In genomic region chr21:30818837-30819236, GRCh38 we compare ENCODE assay signal across 18 cellular contexts. TPM values are rescaled to one million over a fixed set of nuclear protein-coding genes. Genes with fewer than 3 reads are reported as not detected.
A peak's percentile ranks its signal among the peaks of the same experiment; 100 is the strongest.
DNase-seq lines count a peak whose midpoint lies in the region; ATAC-seq and TF ChIP-seq lines count a peak whose summit lies in the region.
"Had no signal": no experiment of that assay in that cellular context is flagged by ENCODE, and none has a peak within 500 bp of the region (broad histone marks: within the 10 kb centered on the region; RNA-seq: fewer than 3 reads in every experiment).

No MANE protein-coding gene starts in this region.

- peak overlapping the region; percentile 92 for H3K27ac ChIP-seq in KMS-11
- no peak overlapping the region for H3K27ac ChIP-seq in mesendoderm (ENCODE audit: low read depth, low read length)
- H3K27ac ChIP-seq in osteoblast (ENCODE audit: low read depth, low read length), result no peak overlapping the region
- H3K27ac ChIP-seq: C4-2B had no signal

- no peaks in the 10 kb centered on the region for H3K9me3 Mint-ChIP-seq in WTC11
- H3K9me3 Mint-ChIP-seq: CD4-positive, alpha-beta T cell had no signal

- H2BK15ac ChIP-seq in mesendoderm (replicated peaks; ENCODE audit: low read depth), result no peak overlapping the region

- CTCF ChIA-PET in WTC11 (lab: Charles Lee), result no interaction called here

- H3K4me1 ChIP-seq in KMS-11 (ENCODE audit: low read depth, poor library complexity, severe bottlenecking), result peaks cover 46% of the 10 kb centered on the region
- H3K4me1 ChIP-seq in mesendoderm (ENCODE audit: control insufficient read depth, low read depth, low read length), result no peaks in the 10 kb centered on the region
- H3K4me1 ChIP-seq in osteoblast (ENCODE audit: insufficient read depth, low read length), result no peaks in the 10 kb centered on the region
- H3K4me1 ChIP-seq: BE2C, Caco-2, HAP-1 had no signal

- no peak overlapping the region for H3K4ac ChIP-seq in mesendoderm (ENCODE audit: low read depth, low read length)

- H3K79me2 ChIP-seq in KMS-11 (ENCODE audit: insufficient read depth, low read depth) (no peaks in the 10 kb centered on the region), mesendoderm (ENCODE audit: control insufficient read depth, insufficient read depth, low read length) (no peaks in the 10 kb centered on the region), osteoblast (ENCODE audit: insufficient read depth, low read length) (no peaks in the 10 kb centered on the region)

- H3K18ac ChIP-seq in mesendoderm (ENCODE audit: low read length), result no peak overlapping the region

- no peak overlapping the region for H3K4me3 Mint-ChIP-seq in WTC11
- H3K4me3 Mint-ChIP-seq: CD4-positive, alpha-beta T cell had no signal

- peaks cover 3% of the 10 kb centered on the region for H3K4me1 Mint-ChIP-seq in WTC11

- H2BK120ac ChIP-seq in mesendoderm (ENCODE audit: low read depth, low read length), result no peak overlapping the region

- H3K4me2 ChIP-seq in KMS-11 (peak overlapping the region; percentile 83), mesendoderm (ENCODE audit: low read length) (no peak overlapping the region), osteoblast (ENCODE audit: insufficient read depth, low read length) (no peak overlapping the region)

- ATAC-seq in WTC11 (no peak), HG02970 (IDR thresholded peaks at IDR 0.05; ENCODE audit: low FRiP score, unreplicated experiment) (no peak)

- no peaks in the 10 kb centered on the region for H3K27me3 Mint-ChIP-seq in WTC11 (ENCODE audit: low read depth)

- no peaks in the 10 kb centered on the region for H4K20me1 ChIP-seq in KMS-11 (ENCODE audit: insufficient read depth)
- no peaks in the 10 kb centered on the region for H4K20me1 ChIP-seq in osteoblast (ENCODE audit: insufficient read depth, low read length)

- no peak overlapping the region for H2AK5ac ChIP-seq in mesendoderm (ENCODE audit: low read length)

- no peak overlapping the region for H2BK5ac ChIP-seq in mesendoderm (ENCODE audit: low read length)

- no peaks in the 10 kb centered on the region for H3K36me3 Mint-ChIP-seq in WTC11

- POLR2A ChIA-PET in WTC11 (lab: Charles Lee), result no interaction called here

- H3K23ac ChIP-seq in mesendoderm (ENCODE audit: low read length), result peak overlapping the region; percentile 9

- no peak overlapping the region for H3K56ac ChIP-seq in mesendoderm (ENCODE audit: low read length)

- no peak overlapping the region for H3K27ac Mint-ChIP-seq in WTC11
- H3K27ac Mint-ChIP-seq: CD4-positive, alpha-beta T cell had no signal

- H3K36me3 ChIP-seq in KMS-11 (ENCODE audit: insufficient read depth), result no peaks in the 10 kb centered on the region
- H3K36me3 ChIP-seq in mesendoderm (ENCODE audit: control insufficient read depth, insufficient read depth, low read length), result no peaks in the 10 kb centered on the region
- H3K36me3 ChIP-seq in osteoblast (ENCODE audit: insufficient read depth, low read length), result no peaks in the 10 kb centered on the region
- H3K36me3 ChIP-seq: BE2C, HAP-1 had no signal

- peak overlapping the region; percentile 70 for H2AFZ ChIP-seq in KMS-11 (ENCODE audit: low read depth)
- no peak overlapping the region for H2AFZ ChIP-seq in osteoblast (ENCODE audit: low read length)

- H4K5ac ChIP-seq in mesendoderm (ENCODE audit: low read length), result no peak overlapping the region

- no CpG with 5 or more reads among the region's 5 CpGs for WGBS in mesendoderm (ENCODE audit: extremely low coverage, insufficient coverage, low lambda C conversion rate)

- peak overlapping the region; percentile 43; the same call in 1 of the 2 replicates for H3K9ac ChIP-seq in KMS-11
- H3K9ac ChIP-seq in mesendoderm (ENCODE audit: low read length), result no peak overlapping the region

- H4K8ac ChIP-seq in mesendoderm (ENCODE audit: low read depth, low read length), result no peak overlapping the region

- H3K9me3 ChIP-seq in osteoblast (ENCODE audit: low read depth, low read length), result peaks cover 7% of the 10 kb centered on the region
- H3K9me3 ChIP-seq: BE2C, Caco-2, HAP-1 had no signal

- H3K79me1 ChIP-seq in mesendoderm (ENCODE audit: low read length), result no peaks in the 10 kb centered on the region

- DNase-seq in SW480 (ENCODE audit: low spot score) (peak; percentile 16), mesendoderm (no peak), WTC11 (ENCODE audit: low spot score) (no peak), osteoblast (ENCODE audit: insufficient read length, low spot score, missing footprints) (no peak)
- DNase-seq: ACHN; BE2C; Caco-2; CD4-positive, alpha-beta T cell; DMS153; DMS79; GF-D8 had no signal

- H3K4me3 ChIP-seq in KMS-11 (IDR thresholded peaks at IDR 0.05; ENCODE audit: insufficient read depth, low read depth, low read length), result no peak overlapping the region
- no peak overlapping the region for H3K4me3 ChIP-seq in mesendoderm (ENCODE audit: low read length)
- no peak overlapping the region for H3K4me3 ChIP-seq in osteoblast (ENCODE audit: insufficient read depth, low read length)
- H3K4me3 ChIP-seq: HAP-1 had no signal

- TF ChIP-seq CTCF in KMS-11 (conservative IDR thresholded peaks at IDR 0.05; ENCODE audit: low read depth, low read length) (no peak), WTC11 (IDR thresholded peaks at IDR 0.05) (no peak), osteoblast (IDR thresholded peaks at IDR 0.05; ENCODE audit: extremely low read depth, low read depth, low read length) (no peak)

- no peaks in the 10 kb centered on the region for H3K27me3 ChIP-seq in KMS-11 (ENCODE audit: insufficient read depth, low read depth)
- H3K27me3 ChIP-seq in mesendoderm (ENCODE audit: insufficient read depth, low read length, poor library complexity), result no peaks in the 10 kb centered on the region
- no peaks in the 10 kb centered on the region for H3K27me3 ChIP-seq in osteoblast (ENCODE audit: insufficient read depth, low read length)
- H3K27me3 ChIP-seq: BE2C had no signal

TF ChIP-seq in WTC11, 78 proteins besides CTCF, POLR2A, EP300 and RAD21:
- TF ChIP-seq SP1 (CRISPR knock-in tag; conservative IDR thresholded peaks at IDR 0.05) (no peak), E2F5 (CRISPR knock-in tag; IDR thresholded peaks at IDR 0.05) (no peak), SMAD3 (CRISPR knock-in tag; IDR thresholded peaks at IDR 0.05; ENCODE audit: borderline replicate concordance) (no peak)

RNA-seq across cellular contexts. Expression of gene KRTAP8-1, which starts 5.8 kb away (rescaled TPM):
- not detected for polyA plus RNA-seq in mesendoderm (2013, experiment 1 of 2)
- not detected for polyA plus RNA-seq in mesendoderm (2013, experiment 2 of 2)
- total RNA-seq in WTC11 (2021) (not detected in 3 replicates), osteoblast (not detected in 2 replicates)
- total RNA-seq: Caco-2; CD4-positive, alpha-beta T cell; Daoy; H4; HT-29 had no signal

RNA-seq across cellular contexts. Expression of gene KRTAP7-1, which starts 10.7 kb away (rescaled TPM):
- polyA plus RNA-seq in mesendoderm (2013, experiment 1 of 2), result not detected
- not detected for polyA plus RNA-seq in mesendoderm (2013, experiment 2 of 2)
- not detected in 3 replicates for total RNA-seq in WTC11 (2021)
- total RNA-seq in osteoblast, result not detected in 2 replicates
- total RNA-seq: Caco-2; CD4-positive, alpha-beta T cell; Daoy; H4; HT-29 had no signal
